Comparison of ENCODE assay signal across 12 cellular contexts in genomic region chr13:59452189-59452588, GRCh38.
DNase-seq lines count a peak whose midpoint lies in the region; ATAC-seq, FAIRE-seq and TF ChIP-seq lines count a peak whose summit lies in the region.
"Had no signal": no experiment of that assay in that cellular context is flagged by ENCODE, and none has a peak within 500 bp of the region (broad histone marks: within the 10 kb centered on the region; RNA-seq: fewer than 3 reads in every experiment).

No MANE protein-coding gene starts in this region.

- H3K4me3 ChIP-seq in left ventricle myocardium inferior (no peak overlapping the region), K562 (no peak overlapping the region), coronary artery (no peak overlapping the region)
- H3K4me3 ChIP-seq: upper lobe of left lung had no signal

- DNase-seq in left ventricle myocardium superior: no peak
- no peak for DNase-seq in left ventricle myocardium inferior
- peak; percentile 14 for DNase-seq in NCI-H2227 (lab: John Stamatoyannopoulos, UW; ENCODE audit: unreplicated experiment)
- DNase-seq in K562 (ENCODE audit: extremely low read depth in 1 of 4, low spot score in 3 of 4): no peak
- no peak for DNase-seq in stimulated activated CD4-positive, alpha-beta T cell treated with anti-CD3 and anti-CD28 coated beads, Interleukin-2, amount 100 ng/mL, for 24 hours
- no peak for DNase-seq in H54 (ENCODE audit: insufficient read length, low spot score)
- no peak for DNase-seq in coronary artery (ENCODE audit: low spot score)
- DNase-seq: activated CD4-positive, CD25-positive, alpha-beta regulatory T cell treated with anti-CD3 and anti-CD28 coated beads, Interleukin-2, amount 50 U/mL, for 72 hours; NCI-H526; SW 1271; upper lobe of left lung had no signal

- H2AFZ ChIP-seq in K562 (ENCODE audit: low read depth, low read length): no peak overlapping the region

- in situ Hi-C loops in K562 (cut with MboI): loop anchor here (25.0 kb wide), 1 partner anchor 460 kb away; no protein-coding TSS in a partner anchor

- no peak for TF ChIP-seq RAD21 in K562 (CRISPR knock-in tag; conservative IDR thresholded peaks at IDR 0.05 in 1 of 2, IDR thresholded peaks at IDR 0.05 in 1 of 2)

- no peak overlapping the region for H3K9ac ChIP-seq in K562 (ENCODE audit: insufficient read depth in 1 of 2, low read depth in 2 of 2, low read length in 2 of 2)

- TF ChIP-seq CTCF in left ventricle myocardium inferior (IDR thresholded peaks at IDR 0.05; ENCODE audit: borderline replicate concordance) (no peak), K562 (IDR thresholded peaks at IDR 0.05 in 2 of 3, conservative IDR thresholded peaks at IDR 0.05 in 1 of 3; ENCODE audit: insufficient read depth in 2 of 3, low read depth in 1 of 3, low read length in 3 of 3) (no peak), coronary artery (IDR thresholded peaks at IDR 0.05) (no peak)

- no peaks in the 10 kb centered on the region for H3K79me2 ChIP-seq in K562 (ENCODE audit: control insufficient read depth, insufficient read depth, low read length)

- H3K27me3 ChIP-seq in left ventricle myocardium inferior (ENCODE audit: low read depth): no peaks in the 10 kb centered on the region
- no peaks in the 10 kb centered on the region; a peak in 2 of 5 replicates for H3K27me3 ChIP-seq in K562 (ENCODE audit: control insufficient read depth in 2 of 2, insufficient read depth in 2 of 2, low read length in 2 of 2)
- H3K27me3 ChIP-seq: upper lobe of left lung had no signal

- WGBS in K562 (ENCODE audit: insufficient coverage, low coverage, missing lambda C conversion rate): 0% methylated on average over 7 of the region's 8 CpGs

- H3K9me1 ChIP-seq in K562 (ENCODE audit: control insufficient read depth, insufficient read depth, low read length): no peaks in the 10 kb centered on the region

- no peak for TF ChIP-seq POLR2A in K562 (conservative IDR thresholded peaks at IDR 0.05)
- no peak for TF ChIP-seq POLR2A in H54 (IDR thresholded peaks at IDR 0.05; ENCODE audit: low read depth, low read length)

- POLR2A ChIA-PET in K562 (lab: Yijun Ruan, JAX): interaction anchor here (0.8 kb wide), 1 partner anchor 39 kb away, joined by 3 read pairs; no protein-coding TSS in a partner anchor

- no peak for TF ChIP-seq EP300 in K562 (IDR thresholded peaks at IDR 0.05; ENCODE audit: low read length)

- no peaks in the 10 kb centered on the region for H4K20me1 ChIP-seq in K562 (replicated peaks; ENCODE audit: control insufficient read depth, insufficient read depth, low read length)

- H3K4me1 ChIP-seq in left ventricle myocardium inferior: no peaks in the 10 kb centered on the region
- no peaks in the 10 kb centered on the region for H3K4me1 ChIP-seq in K562 (replicated peaks in 1 of 2; ENCODE audit: control insufficient read depth in 2 of 2, insufficient read depth in 2 of 2, low read length in 2 of 2)

- no peak overlapping the region for H3K4me2 ChIP-seq in K562 (ENCODE audit: insufficient read depth, low read length)

- no peaks in the 10 kb centered on the region for H3K9me3 ChIP-seq in left ventricle myocardium inferior (replicated peaks)
- no peaks in the 10 kb centered on the region for H3K9me3 ChIP-seq in K562 (replicated peaks; ENCODE audit: control insufficient read depth, insufficient read depth, low read depth, low read length)
- H3K9me3 ChIP-seq: upper lobe of left lung had no signal

- BruUV-seq in K562 (replicated peaks; lab: Mats Ljungman, UMichigan): no TSS peak

- intact Hi-C loops in left ventricle myocardium superior (cut with micrococcal nuclease): no loop called here
- intact Hi-C loops in left ventricle myocardium inferior (cut with micrococcal nuclease): no loop called here
- intact Hi-C loops in K562 (cut with micrococcal nuclease): no loop called here

- no peak for FAIRE-seq in K562 (lab: Jason Lieb, UNC)
- FAIRE-seq in H54 (lab: Jason Lieb, UNC): no peak

- H3K27ac ChIP-seq in left ventricle myocardium inferior (replicated peaks) (no peak overlapping the region), K562 (ENCODE audit: extremely low read depth, low read depth, low read length) (no peak overlapping the region), coronary artery (no peak overlapping the region)
- H3K27ac ChIP-seq: upper lobe of left lung had no signal

- CTCF ChIA-PET in K562 (lab: Yijun Ruan, JAX; ENCODE audit: low intra/inter-chr PET ratio): no interaction called here

- no peaks in the 10 kb centered on the region for H3K36me3 ChIP-seq in left ventricle myocardium inferior
- no peaks in the 10 kb centered on the region for H3K36me3 ChIP-seq in K562 (ENCODE audit: control insufficient read depth, insufficient read depth, low read length)
- H3K36me3 ChIP-seq: upper lobe of left lung had no signal

- ATAC-seq in left ventricle myocardium superior: peak; percentile 41
- ATAC-seq in K562: no peak
- no peak for ATAC-seq in GM18517 (IDR thresholded peaks at IDR 0.05; ENCODE audit: unreplicated experiment)

TF ChIP-seq in K562, 482 proteins besides CTCF, POLR2A, EP300 and RAD21:
- TF ChIP-seq NFIX (CRISPR knock-in tag; IDR thresholded peaks at IDR 0.05; ENCODE audit: low read depth) (no peak), SMARCB1 (IDR thresholded peaks at IDR 0.05; ENCODE audit: insufficient read length, low read depth) (no peak), CEBPG (CRISPR knock-in tag; IDR thresholded peaks at IDR 0.05) (no peak), CEBPG (tag; conservative IDR thresholded peaks at IDR 0.05 in 1 of 2, IDR thresholded peaks at IDR 0.05 in 1 of 2) (0 out of 4 replicates have a peak, but pooled peaks of 1 of the 2 experiments have one; percentile 37), CEBPB (tag; IDR thresholded peaks at IDR 0.05) (peak; percentile 72)
